ENCODE assay signal across 35 cellular contexts in the genomic region with DNA sequence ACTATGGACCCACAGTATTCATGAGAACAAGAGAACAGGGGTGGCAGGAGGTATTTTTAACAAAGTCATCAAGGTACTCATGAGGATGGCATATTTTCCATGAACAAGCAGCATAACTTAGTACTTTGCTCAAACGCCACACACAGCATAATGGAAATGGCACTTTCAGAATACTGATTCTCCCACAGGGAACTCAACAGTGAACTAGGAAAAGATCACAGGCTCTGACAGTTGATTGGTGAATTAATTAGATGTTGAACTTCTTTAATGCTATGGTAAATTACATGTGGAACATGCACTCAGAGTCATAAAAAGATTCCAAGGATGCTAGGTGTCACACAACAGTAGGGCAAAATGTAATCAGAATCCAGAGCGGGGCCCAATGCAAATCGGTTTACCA.
"Had no signal": no experiment of that assay in that cellular context is flagged by ENCODE, and none has a peak within 500 bp of the region (broad histone marks: within the 10 kb centered on the region; RNA-seq: fewer than 3 reads in every experiment).

No MANE protein-coding gene starts in this region.

- DNase-seq: Karpas-422, Kasumi-1, MG63, MM.1S, MV-4-11, NCI-H1048, NCI-H1092, NCI-H1092 treated with DMSO at 0.1 percent for 48 hours, NCI-H1105, NCI-H1105 treated with DMSO at 0.1 percent for 48 hours, NCI-H1417, NCI-H1417 treated with DMSO at 0.1 percent for 48 hours, NCI-H1436, NCI-H1436 treated with DMSO at 0.1 percent for 48 hours, NCI-H146, NCI-H1694, NCI-H1694 treated with DMSO at 0.1 percent for 48 hours, NCI-H187, NCI-H187 treated with DMSO at 0.1 percent for 48 hours, NCI-H1930, NCI-H2029, NCI-H2029 treated with DMSO at 0.1 percent for 48 hours, NCI-H2081, NCI-H2081 treated with DMSO at 0.1 percent for 48 hours, NCI-H2107, NCI-H2171, NCI-H2171 treated with DMSO at 0.1 percent for 48 hours, NCI-H2227 treated with DMSO at 0.1 percent for 48 hours, NCI-H226, NCI-H345, NCI-H446, NCI-H446 treated with DMSO at 0.1 percent for 48 hours, NCI-H510A, NCI-H510A treated with DMSO at 0.1 percent for 48 hours, NCI-H524 had no signal

- H3K27me3 ChIP-seq: MG63 had no signal

- H3K9me3 ChIP-seq: MG63 had no signal

- H3K36me3 ChIP-seq: MG63 had no signal

- H3K4me3 ChIP-seq: MG63 had no signal
